ENCODE assay signal across 1 cellular context in genomic region chr15:72796515-72797337, GRCh38.
TF ChIP-seq lines count a peak whose summit lies in the region.

No MANE protein-coding gene starts in this region.

TF ChIP-seq in GM12878, 131 proteins besides CTCF, POLR2A, EP300 and RAD21 (continued from another document):
- no peak for TF ChIP-seq ZBTB4 (CRISPR knock-in tag; IDR thresholded peaks at IDR 0.05)
- TF ChIP-seq HDGF (IDR thresholded peaks at IDR 0.05) = no peak
- no peak for TF ChIP-seq BCLAF1 (IDR thresholded peaks at IDR 0.05)
- no peak for TF ChIP-seq NFIC (IDR thresholded peaks at IDR 0.05; ENCODE audit: low read depth, low read length)
- no peak for TF ChIP-seq RFX5 (IDR thresholded peaks at IDR 0.05; ENCODE audit: low read depth, low read length)
- TF ChIP-seq TCF3 (IDR thresholded peaks at IDR 0.05; ENCODE audit: borderline replicate concordance, insufficient read depth, low read depth, low read length) = no peak
- no peak for TF ChIP-seq MTA3 (IDR thresholded peaks at IDR 0.05; ENCODE audit: borderline replicate concordance, low read length)
- peak; percentile 42 for TF ChIP-seq SMC3 (IDR thresholded peaks at IDR 0.05; ENCODE audit: borderline replicate concordance, low read length)
- TF ChIP-seq GATAD2B (conservative IDR thresholded peaks at IDR 0.05; ENCODE audit: low read depth) = 0 out of 2 replicates have a peak, but pooled peaks have one; percentile 20
- no peak for TF ChIP-seq ZNF217 (IDR thresholded peaks at IDR 0.05)
- TF ChIP-seq NRF1 (conservative IDR thresholded peaks at IDR 0.05; ENCODE audit: low read depth, low read length) = no peak
- no peak for TF ChIP-seq YY1 (IDR thresholded peaks at IDR 0.05; ENCODE audit: low read depth, low read length)
- TF ChIP-seq SKIL (IDR thresholded peaks at IDR 0.05; ENCODE audit: low read depth, poor library complexity, severe bottlenecking) = no peak
- TF ChIP-seq ZNF592 (IDR thresholded peaks at IDR 0.05) = no peak
- 0 out of 2 replicates have a peak, but pooled peaks have one; percentile 39 for TF ChIP-seq SMARCA5 (IDR thresholded peaks at IDR 0.05)
- no peak for TF ChIP-seq ATF7 (IDR thresholded peaks at IDR 0.05; ENCODE audit: low read depth)
- no peak for TF ChIP-seq RBBP5 (conservative IDR thresholded peaks at IDR 0.05)
- TF ChIP-seq ZBTB33 (IDR thresholded peaks at IDR 0.05) = no peak
- no peak for TF ChIP-seq RELA (IDR thresholded peaks at IDR 0.05; ENCODE audit: borderline replicate concordance, partially characterized antibody)
- TF ChIP-seq DPF2 (IDR thresholded peaks at IDR 0.05) = no peak
- TF ChIP-seq BHLHE40 (IDR thresholded peaks at IDR 0.05; ENCODE audit: borderline replicate concordance in 1 of 2, low read depth in 2 of 2, low read length in 1 of 2) = 0 out of 4 replicates have a peak, but pooled peaks of 1 of the 2 experiments have one; percentile 9
- peak; percentile 31; the same call in 1 of the 2 replicates for TF ChIP-seq IKZF1 (conservative IDR thresholded peaks at IDR 0.05)
- no peak for TF ChIP-seq CREB1 (IDR thresholded peaks at IDR 0.05; ENCODE audit: low read depth)
- TF ChIP-seq ZNF384 (IDR thresholded peaks at IDR 0.05; ENCODE audit: borderline replicate concordance, low read depth, low read length) = no peak
- no peak for TF ChIP-seq STAT3 (IDR thresholded peaks at IDR 0.05; ENCODE audit: low read depth, low read length)
- no peak for TF ChIP-seq CEBPB (IDR thresholded peaks at IDR 0.05; ENCODE audit: borderline replicate concordance in 1 of 2, low read depth in 2 of 2, low read length in 2 of 2)
- no peak for TF ChIP-seq NFYA (IDR thresholded peaks at IDR 0.05; ENCODE audit: borderline replicate concordance, low read depth, low read length)
- no peak for TF ChIP-seq GABPA (IDR thresholded peaks at IDR 0.05; ENCODE audit: low read depth)
- no peak for TF ChIP-seq SREBF2 (IDR thresholded peaks at IDR 0.05; ENCODE audit: low read length)
